8 cellular contexts compared by ENCODE assay signal in genomic region chr1:1889090-1889750, GRCh38. TPM values are rescaled to one million over a fixed set of nuclear protein-coding genes. Genes with fewer than 3 reads are reported as not detected.
A peak's percentile ranks its signal among the peaks of the same experiment; 100 is the strongest.
DNase-seq lines count a peak whose midpoint lies in the region; ATAC-seq and TF ChIP-seq lines count a peak whose summit lies in the region.

No MANE protein-coding gene starts in this region.

- H3K4me3 Mint-ChIP-seq in activated naive CD4-positive, alpha-beta T cell treated with anti-CD3 and anti-CD28 coated beads for 36 hours, result peak overlapping the region; percentile 81
- peak overlapping the region; percentile 85 for H3K4me3 Mint-ChIP-seq in activated naive CD8-positive, alpha-beta T cell treated with anti-CD3 and anti-CD28 coated beads, Interleukin-2, amount 50 U/mL, for 24 hours

- H3K4me1 ChIP-seq in transverse colon, result peaks cover 35 to 68% (median 64%) of the 10 kb centered on the region in 4 donors

- H3K27ac ChIP-seq in transverse colon, result peak overlapping the region; percentile 93 to 99 (median 97)

- H3K4me1 Mint-ChIP-seq in activated naive CD4-positive, alpha-beta T cell treated with anti-CD3 and anti-CD28 coated beads for 36 hours (ENCODE audit: low read depth), result peaks cover 49% of the 10 kb centered on the region
- peaks cover 54% of the 10 kb centered on the region for H3K4me1 Mint-ChIP-seq in activated naive CD8-positive, alpha-beta T cell treated with anti-CD3 and anti-CD28 coated beads, Interleukin-2, amount 50 U/mL, for 24 hours

- WGBS in transverse colon (ENCODE audit: low coverage in 1 of 2), 2 donors, result 23 to 26% methylated on average over 4 to 9 of the region's 9 CpGs

- CTCF ChIA-PET in activated naive CD4-positive, alpha-beta T cell treated with anti-CD3 and anti-CD28 coated beads for 36 hours (lab: Charles Lee), result interaction anchor here (1.3 kb wide), 1 partner anchor 17 kb away, joined by 4 read pairs; no protein-coding TSS in a partner anchor

- H3K4me3 ChIP-seq in transverse colon, result peak overlapping the region; percentile 71 to 99 (median 91)

- TF ChIP-seq EP300 in transverse colon (IDR thresholded peaks at IDR 0.05; ENCODE audit: low read depth), result no peak

- TF ChIP-seq CTCF in transverse colon (IDR thresholded peaks at IDR 0.05), result no peak

- peak overlapping the region; percentile 81 for H3K27ac Mint-ChIP-seq in activated naive CD4-positive, alpha-beta T cell treated with anti-CD3 and anti-CD28 coated beads for 36 hours
- peak overlapping the region; percentile 85 for H3K27ac Mint-ChIP-seq in activated naive CD8-positive, alpha-beta T cell treated with anti-CD3 and anti-CD28 coated beads, Interleukin-2, amount 50 U/mL, for 24 hours

- intact Hi-C loops in activated naive CD4-positive, alpha-beta T cell treated with anti-CD3 and anti-CD28 coated beads for 36 hours (cut with micrococcal nuclease), result loop anchor here (5.0 kb wide), 1 partner anchor 47 kb away; no protein-coding TSS in a partner anchor
- intact Hi-C loops in transverse colon (cut with DNase I; ENCODE audit: low total_unique reads), result no loop called here

- no peak for ATAC-seq in activated naive CD8-positive, alpha-beta T cell treated with anti-CD3 and anti-CD28 coated beads, Interleukin-2, amount 50 U/mL, for 24 hours
- ATAC-seq in HG02678 (IDR thresholded peaks at IDR 0.05; ENCODE audit: unreplicated experiment), result no peak
- ATAC-seq in HG03095 (IDR thresholded peaks at IDR 0.05; ENCODE audit: unreplicated experiment), result no peak
- no peak for ATAC-seq in GM21423 (IDR thresholded peaks at IDR 0.05; ENCODE audit: unreplicated experiment)

- no peaks in the 10 kb centered on the region for H3K36me3 ChIP-seq in transverse colon

- no peak for TF ChIP-seq POLR2A in transverse colon (IDR thresholded peaks at IDR 0.05)

- H3K27me3 Mint-ChIP-seq in activated naive CD4-positive, alpha-beta T cell treated with anti-CD3 and anti-CD28 coated beads for 36 hours (ENCODE audit: low read depth), result no peaks in the 10 kb centered on the region
- H3K27me3 Mint-ChIP-seq in activated naive CD8-positive, alpha-beta T cell treated with anti-CD3 and anti-CD28 coated beads, Interleukin-2, amount 50 U/mL, for 24 hours, result no peaks in the 10 kb centered on the region

- DNase-seq in activated naive CD4-positive, alpha-beta T cell treated with anti-CD3 and anti-CD28 coated beads for 36 hours, result no peak
- DNase-seq in activated naive CD4-positive, alpha-beta T cell (lab: John Stamatoyannopoulos, UW), result no peak
- no peak for DNase-seq in activated naive CD8-positive, alpha-beta T cell treated with anti-CD3 and anti-CD28 coated beads, Interleukin-2, amount 50 U/mL, for 24 hours
- DNase-seq in left kidney (ENCODE audit: low read depth, low spot score) (peak; percentile 47), transverse colon (no peak)

- in situ Hi-C loops in transverse colon (cut with MboI; ENCODE audit: low pct_ligation_motif_present in 1 of 4, low pct_unique_long_range_greater_than_20kb in 1 of 4, low sequenced_read_pairs in 3 of 4), result loop anchor here in 1 of 4 donors (25.0 kb wide), 1 partner anchor 127 kb away; no protein-coding TSS in a partner anchor

- H3K36me3 Mint-ChIP-seq in activated naive CD4-positive, alpha-beta T cell treated with anti-CD3 and anti-CD28 coated beads for 36 hours (ENCODE audit: low read depth), result peaks cover 5% of the 10 kb centered on the region
- H3K36me3 Mint-ChIP-seq in activated naive CD8-positive, alpha-beta T cell treated with anti-CD3 and anti-CD28 coated beads, Interleukin-2, amount 50 U/mL, for 24 hours (ENCODE audit: low read depth), result peaks cover 19% of the 10 kb centered on the region

- no peaks in the 10 kb centered on the region for H3K27me3 ChIP-seq in transverse colon

- H3K9me3 Mint-ChIP-seq in activated naive CD4-positive, alpha-beta T cell treated with anti-CD3 and anti-CD28 coated beads for 36 hours, result no peaks in the 10 kb centered on the region
- H3K9me3 Mint-ChIP-seq in activated naive CD8-positive, alpha-beta T cell treated with anti-CD3 and anti-CD28 coated beads, Interleukin-2, amount 50 U/mL, for 24 hours, result no peaks in the 10 kb centered on the region

- H3K9me3 ChIP-seq in transverse colon, result no peaks in the 10 kb centered on the region

RNA-seq across cellular contexts. Expression of gene GNB1, which starts 1.7 kb away (rescaled TPM):
- total RNA-seq in activated naive CD4-positive, alpha-beta T cell treated with anti-CD3 and anti-CD28 coated beads for 36 hours, result 100 to 1,000 TPM; 326 to 351 TPM
- total RNA-seq in transverse colon, result 100 to 1,000 TPM; 123 to 191 (median 174) TPM

RNA-seq across cellular contexts. Expression of gene CALML6, which starts 25.8 kb away (rescaled TPM):
- under 1 TPM; 0.41 to 0.86 TPM for total RNA-seq in activated naive CD4-positive, alpha-beta T cell treated with anti-CD3 and anti-CD28 coated beads for 36 hours
- under 1 TPM in 1 of 4 donors, not detected in 3; 0.48 TPM for total RNA-seq in transverse colon

RNA-seq across cellular contexts. Expression of gene TMEM52, which starts 29.9 kb away (rescaled TPM):
- total RNA-seq in activated naive CD4-positive, alpha-beta T cell treated with anti-CD3 and anti-CD28 coated beads for 36 hours, result under 1 TPM in 1 of 2 experiments, not detected in 1; 0.99 TPM
- 1 to 10 TPM in 3 of 4 donors, not detected in 1; 5.2 to 9.5 (median 5.3) TPM for total RNA-seq in transverse colon
